11 cellular contexts compared by ENCODE assay signal in the genomic region with DNA sequence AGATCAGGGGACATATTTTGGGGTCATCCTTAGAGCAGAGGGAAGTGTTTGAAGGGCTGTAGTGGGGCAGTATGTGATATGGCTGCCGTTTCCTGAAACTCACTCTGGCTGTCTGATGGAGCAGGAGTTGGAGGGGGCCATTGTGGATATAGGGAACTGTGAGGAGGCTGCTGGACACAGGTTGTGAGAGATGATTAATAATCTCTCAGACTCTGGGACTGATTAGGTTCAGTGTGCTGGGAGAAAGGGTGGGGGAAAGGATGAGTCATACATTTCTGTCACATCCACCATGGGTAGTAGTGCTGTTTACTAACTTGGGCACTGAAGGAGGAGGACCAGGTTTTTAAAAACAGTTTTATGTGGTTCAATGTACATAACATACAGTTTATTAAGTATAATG. TPM values are rescaled to one million over a fixed set of nuclear protein-coding genes. Genes with fewer than 3 reads are reported as not detected.
DNase-seq lines count a peak whose midpoint lies in the region; ATAC-seq and TF ChIP-seq lines count a peak whose summit lies in the region.
"Had no signal": no experiment of that assay in that cellular context is flagged by ENCODE, and none has a peak within 500 bp of the region (broad histone marks: within the 10 kb centered on the region; RNA-seq: fewer than 3 reads in every experiment).

No MANE protein-coding gene starts in this region.

- POLR2A ChIA-PET in naive thymus-derived CD4-positive, alpha-beta T cell (lab: Charles Lee) = interaction anchor here (0.6 kb wide), 1 partner anchor 94 kb away, joined by 4 read pairs; no protein-coding TSS in a partner anchor

- H3K27ac Mint-ChIP-seq in T-helper 2 cell treated with Interferon-gamma antibody and Interleukin-4, amounts not matched to agents 5 μg/mL and 100 μg/mL, for 36 hours = no peak overlapping the region
- H3K27ac Mint-ChIP-seq in naive thymus-derived CD4-positive, alpha-beta T cell = peak overlapping the region in 2 of 9 donors; percentile 41 to 49

- H3K36me3 ChIP-seq in naive thymus-derived CD4-positive, alpha-beta T cell (ENCODE audit: control insufficient read depth in 2 of 3, insufficient read depth in 3 of 3, low read length in 3 of 3) = no peaks in the 10 kb centered on the region

- H3K9me3 ChIP-seq in naive thymus-derived CD4-positive, alpha-beta T cell (ENCODE audit: control insufficient read depth in 2 of 3, low read length in 3 of 3) = no peaks in the 10 kb centered on the region

- no peaks in the 10 kb centered on the region for H3K27me3 ChIP-seq in naive thymus-derived CD4-positive, alpha-beta T cell (ENCODE audit: control insufficient read depth in 2 of 2, insufficient read depth in 2 of 2, low read length in 2 of 2)

- no peak overlapping the region for H3K4me3 Mint-ChIP-seq in T-helper 2 cell treated with Interferon-gamma antibody and Interleukin-4, amounts not matched to agents 5 μg/mL and 100 μg/mL, for 36 hours
- no peak overlapping the region for H3K4me3 Mint-ChIP-seq in naive thymus-derived CD4-positive, alpha-beta T cell

- H3K4me1 ChIP-seq in naive thymus-derived CD4-positive, alpha-beta T cell (ENCODE audit: control insufficient read depth in 2 of 2, insufficient read depth in 2 of 2, low read length in 2 of 2) = peaks cover 5 to 6% of the 10 kb centered on the region in 2 donors
- H3K4me1 ChIP-seq: parathyroid adenoma had no signal

- H3K4me3 ChIP-seq in fibroblast of pulmonary artery (replicated peaks; ENCODE audit: low read depth, low read length) = no peak overlapping the region
- H3K4me3 ChIP-seq in naive thymus-derived CD4-positive, alpha-beta T cell (ENCODE audit: low read length) = no peak overlapping the region

- H3K36me3 Mint-ChIP-seq in T-helper 2 cell treated with Interferon-gamma antibody and Interleukin-4, amounts not matched to agents 5 μg/mL and 100 μg/mL, for 36 hours (ENCODE audit: low read depth) = no peaks in the 10 kb centered on the region
- H3K36me3 Mint-ChIP-seq in naive thymus-derived CD4-positive, alpha-beta T cell = no peaks in the 10 kb centered on the region

- TF ChIP-seq CTCF in fibroblast of pulmonary artery (IDR thresholded peaks at IDR 0.05; ENCODE audit: low read length, missing control alignments) = no peak

- H3K4me1 Mint-ChIP-seq in T-helper 2 cell treated with Interferon-gamma antibody and Interleukin-4, amounts not matched to agents 5 μg/mL and 100 μg/mL, for 36 hours (ENCODE audit: low read depth) = peaks cover 16% of the 10 kb centered on the region
- peaks cover 9 to 25% (median 18%) of the 10 kb centered on the region in 7 donors for H3K4me1 Mint-ChIP-seq in naive thymus-derived CD4-positive, alpha-beta T cell

- CTCF ChIA-PET in naive thymus-derived CD4-positive, alpha-beta T cell (lab: Charles Lee) = no interaction called here

- DNase-seq in ACHN = peak; percentile 32
- peak; percentile 69 for DNase-seq in GM03348 (ENCODE audit: low spot score)
- DNase-seq in T-helper 2 cell treated with Interferon-gamma antibody and Interleukin-4, amounts not matched to agents 5 μg/mL and 100 μg/mL, for 36 hours (ENCODE audit: low spot score) = peak; percentile 16
- DNase-seq in fibroblast of pulmonary artery (ENCODE audit: low read depth) = peak; percentile 64
- DNase-seq in naive thymus-derived CD4-positive, alpha-beta T cell = no peak
- DNase-seq in NCI-H1694 (lab: John Stamatoyannopoulos, UW) = no peak
- DNase-seq: amygdala, NCI-H2029 had no signal

- intact Hi-C loops in naive thymus-derived CD4-positive, alpha-beta T cell (cut with micrococcal nuclease) = loop anchor here in 1 of 2 donors (5.0 to 10.0 kb wide), 2 partner anchors 1113 to 1380 kb away; partner anchors contain the start of genes BRCA2, PDS5B and ZAR1L

- no peaks in the 10 kb centered on the region for H3K9me3 Mint-ChIP-seq in T-helper 2 cell treated with Interferon-gamma antibody and Interleukin-4, amounts not matched to agents 5 μg/mL and 100 μg/mL, for 36 hours
- H3K9me3 Mint-ChIP-seq in naive thymus-derived CD4-positive, alpha-beta T cell = no peaks in the 10 kb centered on the region

- H3K27ac ChIP-seq in naive thymus-derived CD4-positive, alpha-beta T cell (ENCODE audit: low read depth, low read length) = no peak overlapping the region
- H3K27ac ChIP-seq: parathyroid adenoma had no signal

- no peak for ATAC-seq in HG02588 (IDR thresholded peaks at IDR 0.05; ENCODE audit: unreplicated experiment)
- ATAC-seq in HG03457 (IDR thresholded peaks at IDR 0.05; ENCODE audit: unreplicated experiment) = no peak
- ATAC-seq in naive thymus-derived CD4-positive, alpha-beta T cell = no peak

- in situ Hi-C loops in ACHN (cut with HindIII; ENCODE audit: low pct_ligation_motif_present, low pct_unique_long_range_greater_than_20kb, low sequenced_read_pairs) = no loop called here

- H3K27me3 Mint-ChIP-seq in T-helper 2 cell treated with Interferon-gamma antibody and Interleukin-4, amounts not matched to agents 5 μg/mL and 100 μg/mL, for 36 hours (ENCODE audit: low read depth) = peaks cover 2% of the 10 kb centered on the region
- peaks cover 0 to 6% (median 0%) of the 10 kb centered on the region in 5 donors for H3K27me3 Mint-ChIP-seq in naive thymus-derived CD4-positive, alpha-beta T cell

RNA-seq across cellular contexts. Expression of gene B3GLCT, which starts 4.8 kb away (rescaled TPM):
- 1 to 10 TPM; 3.7 to 4.6 (median 4.4) TPM for total RNA-seq in naive thymus-derived CD4-positive, alpha-beta T cell
- 1 to 10 TPM; 4.9 to 5.3 TPM for polyA plus RNA-seq in naive thymus-derived CD4-positive, alpha-beta T cell

RNA-seq across cellular contexts. Expression of gene HSPH1, which starts 42.9 kb away (rescaled TPM):
- 100 to 1,000 TPM in 3 of 5 experiments, 10 to 100 TPM in 2; 65.5 to 154 (median 107) TPM for total RNA-seq in naive thymus-derived CD4-positive, alpha-beta T cell
- 10 to 100 TPM; 36.6 to 66.3 TPM for polyA plus RNA-seq in naive thymus-derived CD4-positive, alpha-beta T cell

Comparison
In these comparisons a context has a peak if more than half of its experiments do, and no peak if none do; other contexts are left out.
1. DNase-seq: peak in ACHN (single experiment), GM03348 (single experiment), T-helper 2 cell treated with Interferon-gamma antibody and Interleukin-4, amounts not matched to agents 5 μg/mL and 100 μg/mL, for 36 hours (single experiment) and fibroblast of pulmonary artery (single experiment); none in naive thymus-derived CD4-positive, alpha-beta T cell (0 of 9) and NCI-H1694 (single experiment).